Comparison of ENCODE assay signal across 13 cellular contexts in genomic region chr11:76781046-76781801, GRCh38. TPM values are rescaled to one million over a fixed set of nuclear protein-coding genes. Genes with fewer than 3 reads are reported as not detected.
DNase-seq lines count a peak whose midpoint lies in the region; ATAC-seq, FAIRE-seq and TF ChIP-seq lines count a peak whose summit lies in the region.
"Had no signal": no experiment of that assay in that cellular context is flagged by ENCODE, and none has a peak within 500 bp of the region (broad histone marks: within the 10 kb centered on the region; RNA-seq: fewer than 3 reads in every experiment).

No MANE protein-coding gene starts in this region.

- H3K27me3 Mint-ChIP-seq in endodermal cell (ENCODE audit: insufficient read depth), result peaks cover 2% of the 10 kb centered on the region

- FAIRE-seq in A549 (lab: Jason Lieb, UNC), result no peak
- FAIRE-seq: GM18507 had no signal

- POLR2A ChIA-PET in A549 (lab: Yijun Ruan, JAX), result interaction anchor here (0.7 to 3.7 kb wide), 6 partner anchors 7 to 34 kb away, joined by 3 to 134 read pairs (median 4); no protein-coding TSS in a partner anchor

- 0 out of 2 replicates have a peak, but pooled peaks have one; percentile 10 for TF ChIP-seq POLR2A in A549 (IDR thresholded peaks at IDR 0.05; ENCODE audit: low read length)

- peak overlapping the region; percentile 96 for H3K27ac Mint-ChIP-seq in endodermal cell

- peak overlapping the region; percentile 84 for H3K4me2 ChIP-seq in A549

- TF ChIP-seq CTCF in A549 (IDR thresholded peaks at IDR 0.05) (no peak), endodermal cell (conservative IDR thresholded peaks at IDR 0.05) (no peak)

- peak overlapping the region; percentile 22 for H3K9ac ChIP-seq in HUES6 (ENCODE audit: low read length)
- no peak overlapping the region for H3K9ac ChIP-seq in endodermal cell (ENCODE audit: extremely low read depth, low read length, poor library complexity, severe bottlenecking)
- H3K9ac ChIP-seq in mucosa of rectum (ENCODE audit: low read depth in 1 of 2, low read length in 2 of 2), result peak overlapping the region; percentile 58

- H3K27ac ChIP-seq in A549 (peak overlapping the region; percentile 96 to 98), HUES6 (ENCODE audit: low read depth, low read length) (no peak overlapping the region), endodermal cell (ENCODE audit: low read depth, low read length) (no peak overlapping the region), mucosa of rectum (ENCODE audit: low read depth in 2 of 2, low read length in 2 of 2) (peak overlapping the region; percentile 85 to 93)
- H3K27ac ChIP-seq: HL-60 had no signal

- in situ Hi-C loops in HAP-1 (cut with MboI; ENCODE audit: low sequenced_read_pairs), result no loop called here

- H3K4me3 ChIP-seq in A549, result peak overlapping the region; percentile 71
- peak overlapping the region; percentile 88; the same call in 1 of the 2 replicates for H3K4me3 ChIP-seq in HUES6 (ENCODE audit: low read depth, low read length)
- H3K4me3 ChIP-seq in endodermal cell (ENCODE audit: low read length), result peak overlapping the region; percentile 98
- H3K4me3 ChIP-seq in mucosa of rectum (ENCODE audit: low read length in 2 of 2), result peak overlapping the region; percentile 71 to 77
- no peak overlapping the region for H3K4me3 ChIP-seq in HAP-1

- no peaks in the 10 kb centered on the region for H3K27me3 ChIP-seq in HUES6 (ENCODE audit: control insufficient read depth, insufficient read depth, low read length)
- no peaks in the 10 kb centered on the region for H3K27me3 ChIP-seq in endodermal cell (ENCODE audit: control insufficient read depth, insufficient read depth, low read length, poor library complexity, severe bottlenecking)
- no peaks in the 10 kb centered on the region for H3K27me3 ChIP-seq in mucosa of rectum (ENCODE audit: control insufficient read depth in 2 of 2, insufficient read depth in 2 of 2, low read length in 2 of 2)
- no peaks in the 10 kb centered on the region for H3K27me3 ChIP-seq in HAP-1 (ENCODE audit: low read depth)

- peaks cover 34% of the 10 kb centered on the region for H3K4me1 Mint-ChIP-seq in endodermal cell

- peaks cover 53% of the 10 kb centered on the region for H3K36me3 Mint-ChIP-seq in endodermal cell (ENCODE audit: low read depth)

- H3K9me3 Mint-ChIP-seq in endodermal cell, result peaks cover 32% of the 10 kb centered on the region

- H3K36me3 ChIP-seq in HUES6 (ENCODE audit: control insufficient read depth, insufficient read depth, low read length) (no peaks in the 10 kb centered on the region), endodermal cell (ENCODE audit: control insufficient read depth, insufficient read depth, low read length) (peaks cover 25% of the 10 kb centered on the region), mucosa of rectum (ENCODE audit: control insufficient read depth in 2 of 2, insufficient read depth in 2 of 2, low read length in 2 of 2) (no peaks in the 10 kb centered on the region), HAP-1 (replicated peaks) (no peaks in the 10 kb centered on the region; the same call in 1 of the 2 replicates)

- H3K4me3 Mint-ChIP-seq in endodermal cell, result peak overlapping the region; percentile 90

- H3K9me3 ChIP-seq in A549 (peaks cover 40% of the 10 kb centered on the region), HUES6 (ENCODE audit: control insufficient read depth, insufficient read depth, low read depth, low read length) (peaks cover 34% of the 10 kb centered on the region), endodermal cell (ENCODE audit: control insufficient read depth, low read length) (peaks cover 44% of the 10 kb centered on the region), mucosa of rectum (ENCODE audit: control insufficient read depth in 2 of 2, low read length in 2 of 2) (peaks cover 6% of the 10 kb centered on the region in 2 donors), HAP-1 (peaks cover 8% of the 10 kb centered on the region)

- TF ChIP-seq RAD21 in A549 (conservative IDR thresholded peaks at IDR 0.05 in 1 of 2, IDR thresholded peaks at IDR 0.05 in 1 of 2), result no peak

- no peak for TF ChIP-seq EP300 in A549 (IDR thresholded peaks at IDR 0.05)

- WGBS in A549 (ENCODE audit: missing lambda C conversion rate), result 38% methylated on average over 7 of the region's 8 CpGs
- WGBS in endodermal cell (ENCODE audit: insufficient coverage in 1 of 2, insufficient read length in 1 of 2), 2 experiments, result 73 to 88% methylated on average over 2 to 8 of the region's 8 CpGs

- 0 out of 6 replicates have a peak, but pooled peaks of 1 of the 2 experiments have one; percentile 1 for ATAC-seq in A549
- no peak for ATAC-seq in GM21737 (IDR thresholded peaks at IDR 0.05; ENCODE audit: unreplicated experiment)

- CTCF ChIA-PET in A549 (lab: Yijun Ruan, JAX), result interaction anchor here (1.1 to 2.8 kb wide), 10 partner anchors 10 to 137 kb away, joined by 3 to 12 read pairs (median 5); no protein-coding TSS in a partner anchor

- DNase-seq in A549 (ENCODE audit: low read depth in 1 of 2, low spot score in 1 of 2) (no peak), endodermal cell (peak; percentile 78), HAP-1 (ENCODE audit: low spot score in 2 of 2) (no peak), LoVo (ENCODE audit: low spot score) (no peak), SK-N-DZ (ENCODE audit: low spot score) (no peak)
- DNase-seq: NCI-H1092, NCI-H345, substantia nigra had no signal

- peaks cover 21% of the 10 kb centered on the region for H3K4me1 ChIP-seq in A549
- peaks cover 33% of the 10 kb centered on the region for H3K4me1 ChIP-seq in HUES6 (ENCODE audit: control insufficient read depth, insufficient read depth, low read length)
- H3K4me1 ChIP-seq in endodermal cell (ENCODE audit: control insufficient read depth, insufficient read depth, low read length), result peaks cover 17% of the 10 kb centered on the region
- peaks cover 32 to 33% of the 10 kb centered on the region in 2 donors for H3K4me1 ChIP-seq in mucosa of rectum (ENCODE audit: control insufficient read depth in 2 of 2, insufficient read depth in 2 of 2, low read length in 2 of 2)
- peaks cover 15% of the 10 kb centered on the region for H3K4me1 ChIP-seq in HAP-1

TF ChIP-seq in A549, 52 proteins besides CTCF, POLR2A, EP300 and RAD21:
- TF ChIP-seq CEBPB (IDR thresholded peaks at IDR 0.05) (no peak), JUN (IDR thresholded peaks at IDR 0.05) (peak; percentile 4 to 43; a peak in 1 of 5 replicates), EHMT2 (IDR thresholded peaks at IDR 0.05; ENCODE audit: low read depth) (no peak), TFCP2L1 (CRISPR knock-in tag; IDR thresholded peaks at IDR 0.05) (no peak), SMC3 (IDR thresholded peaks at IDR 0.05) (no peak), USF2 (IDR thresholded peaks at IDR 0.05) (no peak), HOXB5 (CRISPR knock-in tag; IDR thresholded peaks at IDR 0.05) (no peak)
TF ChIP-seq in A549: peak in this region for 1.

RNA-seq across cellular contexts. Expression of gene TSKU, which starts 1.9 kb away (rescaled TPM):
- 164 and 188 TPM in 2 replicates for polyA plus RNA-seq in A549 (2011; rRNA removed)
- polyA plus RNA-seq in A549 (2012; cell fraction: cytosol; rRNA removed), result 177 and 263 TPM in 2 replicates
- 271 and 323 TPM in 2 replicates for polyA plus RNA-seq in A549 (2012; cell fraction: nucleus; rRNA removed)
- 145 to 171 TPM (median 164 TPM) in 3 replicates for polyA plus RNA-seq in A549 (2017; fragmentation: RNase III; extraction: RNeasy Plus Mini Kit Qiagen cat#74134 plus additional on column Dnase treatment)
- 186 and 192 TPM in 2 replicates for polyA minus RNA-seq in A549 (2011; rRNA and poly(A)+ RNA removed)
- 100 to 1,000 TPM; 105 to 130 TPM for total RNA-seq in endodermal cell
- polyA plus RNA-seq in endodermal cell (2013, experiment 1 of 2), result 39.1 TPM
- 45.5 TPM for polyA plus RNA-seq in endodermal cell (2013, experiment 2 of 2)
- polyA plus RNA-seq in SK-N-DZ (2014; cell fraction: cytosol; rRNA removed), result 19.0 and 20.0 TPM in 2 replicates
- polyA plus RNA-seq in SK-N-DZ (2014; cell fraction: nucleus; rRNA removed), result 8.4 and 10.4 TPM in 2 replicates

Comparison
In these comparisons a context has a peak if more than half of its experiments do, and no peak if none do; other contexts are left out.
1. H3K27ac ChIP-seq: peak in A549 (2 of 2) and mucosa of rectum (2 of 2); none in HUES6 (single experiment) and endodermal cell (single experiment).